ENCODE assay signal across 14 cellular contexts in genomic region chr19:43462383-43462782, GRCh38. TPM values are rescaled to one million over a fixed set of nuclear protein-coding genes. Genes with fewer than 3 reads are reported as not detected.
A peak's percentile ranks its signal among the peaks of the same experiment; 100 is the strongest.
DNase-seq lines count a peak whose midpoint lies in the region; ATAC-seq, FAIRE-seq and TF ChIP-seq lines count a peak whose summit lies in the region.
"Had no signal": no experiment of that assay in that cellular context is flagged by ENCODE, and none has a peak within 500 bp of the region (broad histone marks: within the 10 kb centered on the region; RNA-seq: fewer than 3 reads in every experiment).

No MANE protein-coding gene starts in this region.

- peak overlapping the region; percentile 89; the same call in 1 of the 2 replicates for H3K27ac Mint-ChIP-seq in GM23338
- no peak overlapping the region for H3K27ac Mint-ChIP-seq in activated naive CD8-positive, alpha-beta T cell treated with anti-CD3 and anti-CD28 coated beads, Interleukin-2, amount 10 ng/mL, durations not matched to agents 7 days and 5 days
- peak overlapping the region in 8 of 9 donors; percentile 15 to 100 (median 98) for H3K27ac Mint-ChIP-seq in naive thymus-derived CD4-positive, alpha-beta T cell

- no peak for FAIRE-seq in A549 (lab: Jason Lieb, UNC)
- FAIRE-seq: endometrium, GM12892 had no signal

- TF ChIP-seq EP300 in A549 (IDR thresholded peaks at IDR 0.05), result no peak

- no peaks in the 10 kb centered on the region for H3K79me2 ChIP-seq in GM23338 (replicated peaks; ENCODE audit: insufficient read depth)

- intact Hi-C loops in naive thymus-derived CD4-positive, alpha-beta T cell (cut with micrococcal nuclease), result loop anchor here in 1 of 2 donors (2.0 to 10.0 kb wide), 4 partner anchors 16 to 292 kb away; partner anchors contain the start of genes IRGQ, PINLYP, SMG9 and XRCC1

- POLR2A ChIA-PET in A549 (lab: Yijun Ruan, JAX), result interaction anchor here (1.6 kb wide), 1 partner anchor 70 kb away, joined by 8 read pairs; the partner anchor contains the start of gene ZNF575
- POLR2A ChIA-PET in activated naive CD8-positive, alpha-beta T cell treated with anti-CD3 and anti-CD28 coated beads, Interleukin-2, amount 10 ng/mL, durations not matched to agents 7 days and 5 days (lab: Charles Lee), result interaction anchor here (1.3 to 3.9 kb wide), 7 partner anchors 15 to 292 kb away, joined by 3 to 26 read pairs (median 7); partner anchors contain the start of genes ETHE1, PHLDB3, SMG9 and ZNF575
- POLR2A ChIA-PET in naive thymus-derived CD4-positive, alpha-beta T cell (lab: Charles Lee), result interaction anchor here (1.0 to 5.8 kb wide), 9 partner anchors 12 to 70 kb away, joined by 3 to 64 read pairs (median 9); partner anchors contain the start of genes PHLDB3 and ZNF575

- no peak overlapping the region for H3K27ac ChIP-seq in A549
- H3K27ac ChIP-seq in GM23338 (ENCODE audit: low read depth), result peak overlapping the region; percentile 83
- peak overlapping the region; percentile 92 for H3K27ac ChIP-seq in naive thymus-derived CD4-positive, alpha-beta T cell (ENCODE audit: low read depth, low read length)

- H3K9me3 Mint-ChIP-seq in GM23338, result no peaks in the 10 kb centered on the region
- no peaks in the 10 kb centered on the region for H3K9me3 Mint-ChIP-seq in activated naive CD8-positive, alpha-beta T cell treated with anti-CD3 and anti-CD28 coated beads, Interleukin-2, amount 10 ng/mL, durations not matched to agents 7 days and 5 days
- no peaks in the 10 kb centered on the region for H3K9me3 Mint-ChIP-seq in naive thymus-derived CD4-positive, alpha-beta T cell

- 78% methylated on average over 7 of the region's 7 CpGs for WGBS in A549 (ENCODE audit: missing lambda C conversion rate)

- TF ChIP-seq CTCF in A549 (IDR thresholded peaks at IDR 0.05) (no peak), GM23338 (conservative IDR thresholded peaks at IDR 0.05; ENCODE audit: low read depth in 2 of 2) (no peak)

- no peaks in the 10 kb centered on the region for H3K9me3 ChIP-seq in A549
- H3K9me3 ChIP-seq in naive thymus-derived CD4-positive, alpha-beta T cell (ENCODE audit: control insufficient read depth in 2 of 3, low read length in 3 of 3), result no peaks in the 10 kb centered on the region
- H3K9me3 ChIP-seq: heart right ventricle had no signal

- no peaks in the 10 kb centered on the region for H4K20me1 ChIP-seq in GM23338 (replicated peaks; ENCODE audit: insufficient read depth)

- peak overlapping the region; percentile 94 for H3K4me3 Mint-ChIP-seq in GM23338
- H3K4me3 Mint-ChIP-seq in activated naive CD8-positive, alpha-beta T cell treated with anti-CD3 and anti-CD28 coated beads, Interleukin-2, amount 10 ng/mL, durations not matched to agents 7 days and 5 days, result peak overlapping the region; percentile 3
- peak overlapping the region; percentile 87 to 99 (median 94) for H3K4me3 Mint-ChIP-seq in naive thymus-derived CD4-positive, alpha-beta T cell

- TF ChIP-seq POLR2A in A549 (IDR thresholded peaks at IDR 0.05; ENCODE audit: low read length), result no peak

- peaks cover 7% of the 10 kb centered on the region for H3K4me1 ChIP-seq in A549
- peaks cover 15% of the 10 kb centered on the region for H3K4me1 ChIP-seq in GM23338 (ENCODE audit: insufficient read depth)
- H3K4me1 ChIP-seq in naive thymus-derived CD4-positive, alpha-beta T cell (ENCODE audit: control insufficient read depth in 2 of 2, insufficient read depth in 2 of 2, low read length in 2 of 2), result peaks cover 6 to 7% of the 10 kb centered on the region in 2 donors

- CTCF ChIA-PET in A549 (lab: Yijun Ruan, JAX), result interaction anchor here (2.6 to 14.0 kb wide), 2 partner anchors 16 to 57 kb away, joined by 15 to 176 read pairs; no protein-coding TSS in a partner anchor
- CTCF ChIA-PET in naive thymus-derived CD4-positive, alpha-beta T cell (lab: Charles Lee), result interaction anchor here (2.0 to 5.2 kb wide), 3 partner anchors 14 to 134 kb away, joined by 8 to 31 read pairs (median 10); partner anchors contain the start of genes IRGQ and ZNF576

- H3K4me3 ChIP-seq in A549, result no peak overlapping the region
- H3K4me3 ChIP-seq in GM23338, result peak overlapping the region; percentile 89
- no peak overlapping the region for H3K4me3 ChIP-seq in naive thymus-derived CD4-positive, alpha-beta T cell (ENCODE audit: low read length)

- H3K9me2 ChIP-seq in GM23338 (ENCODE audit: insufficient read depth), result no peaks in the 10 kb centered on the region

- peak overlapping the region; percentile 82; the same call in 1 of the 3 replicates for H3K4me2 ChIP-seq in A549
- peak overlapping the region; percentile 87 for H3K4me2 ChIP-seq in GM23338

- peaks cover 8% of the 10 kb centered on the region for H3K4me1 Mint-ChIP-seq in GM23338
- peaks cover 9% of the 10 kb centered on the region for H3K4me1 Mint-ChIP-seq in activated naive CD8-positive, alpha-beta T cell treated with anti-CD3 and anti-CD28 coated beads, Interleukin-2, amount 10 ng/mL, durations not matched to agents 7 days and 5 days
- peaks cover 13 to 55% (median 41%) of the 10 kb centered on the region in 7 donors for H3K4me1 Mint-ChIP-seq in naive thymus-derived CD4-positive, alpha-beta T cell

- H3F3A ChIP-seq in GM23338 (replicated peaks; ENCODE audit: low read depth), result peaks cover 14% of the 10 kb centered on the region

- H3K36me3 ChIP-seq in GM23338 (ENCODE audit: insufficient read depth), result no peaks in the 10 kb centered on the region
- H3K36me3 ChIP-seq in naive thymus-derived CD4-positive, alpha-beta T cell (ENCODE audit: control insufficient read depth in 2 of 3, insufficient read depth in 3 of 3, low read length in 3 of 3), result no peaks in the 10 kb centered on the region
- H3K36me3 ChIP-seq: heart right ventricle had no signal

- H2AFZ ChIP-seq in GM23338, result peak overlapping the region; percentile 96

- no peaks in the 10 kb centered on the region for H3K36me3 Mint-ChIP-seq in GM23338 (ENCODE audit: low read depth)
- H3K36me3 Mint-ChIP-seq in activated naive CD8-positive, alpha-beta T cell treated with anti-CD3 and anti-CD28 coated beads, Interleukin-2, amount 10 ng/mL, durations not matched to agents 7 days and 5 days, result no peaks in the 10 kb centered on the region
- peaks cover 0 to 8% (median 0%) of the 10 kb centered on the region in 5 donors for H3K36me3 Mint-ChIP-seq in naive thymus-derived CD4-positive, alpha-beta T cell

- TF ChIP-seq RAD21 in A549 (conservative IDR thresholded peaks at IDR 0.05 in 1 of 2, IDR thresholded peaks at IDR 0.05 in 1 of 2), result no peak

- ATAC-seq in A549 (no peak), GM23338 (no peak), HG03439 (IDR thresholded peaks at IDR 0.05; ENCODE audit: unreplicated experiment) (no peak)
- no peak for ATAC-seq in activated naive CD8-positive, alpha-beta T cell treated with anti-CD3 and anti-CD28 coated beads, Interleukin-2, amount 10 ng/mL, durations not matched to agents 7 days and 5 days (ENCODE audit: low read depth)
- ATAC-seq in naive thymus-derived CD4-positive, alpha-beta T cell, result no peak

- DNase-seq in A549 (ENCODE audit: low read depth in 1 of 2, low spot score in 1 of 2) (no peak), GM23338 (ENCODE audit: low spot score) (no peak), C1 segment of cervical spinal cord (lab: John Stamatoyannopoulos, UW) (no peak), cerebellum (ENCODE audit: low spot score) (no peak), NCI-H774 (lab: John Stamatoyannopoulos, UW) (no peak)
- DNase-seq in activated naive CD8-positive, alpha-beta T cell treated with anti-CD3 and anti-CD28 coated beads, Interleukin-2, amount 10 ng/mL, durations not matched to agents 7 days and 5 days, result no peak
- DNase-seq in naive thymus-derived CD4-positive, alpha-beta T cell, result no peak
- DNase-seq: AML-193, heart right ventricle, MV-4-11 had no signal

- H3K27me3 ChIP-seq in GM23338 (ENCODE audit: insufficient read depth), result peaks cover 26% of the 10 kb centered on the region
- no peaks in the 10 kb centered on the region for H3K27me3 ChIP-seq in naive thymus-derived CD4-positive, alpha-beta T cell (ENCODE audit: control insufficient read depth in 2 of 2, insufficient read depth in 2 of 2, low read length in 2 of 2)

- H3K27me3 Mint-ChIP-seq in GM23338 (ENCODE audit: insufficient read depth, low read depth, poor library complexity), result peaks cover 14% of the 10 kb centered on the region
- H3K27me3 Mint-ChIP-seq in activated naive CD8-positive, alpha-beta T cell treated with anti-CD3 and anti-CD28 coated beads, Interleukin-2, amount 10 ng/mL, durations not matched to agents 7 days and 5 days, result no peaks in the 10 kb centered on the region
- peaks cover 0 to 2% (median 0%) of the 10 kb centered on the region in 5 donors for H3K27me3 Mint-ChIP-seq in naive thymus-derived CD4-positive, alpha-beta T cell

RNA-seq across cellular contexts. Expression of gene LYPD3, which starts 3.0 kb away (rescaled TPM):
- 0.43 and 0.78 TPM in 2 replicates for polyA plus RNA-seq in A549 (2011; rRNA removed)
- polyA plus RNA-seq in A549 (2012; cell fraction: cytosol; rRNA removed), result 0.89 and 1.3 TPM in 2 replicates
- 1.2 and 1.7 TPM in 2 replicates for polyA plus RNA-seq in A549 (2012; cell fraction: nucleus; rRNA removed)
- polyA plus RNA-seq in A549 (2017; fragmentation: RNase III; extraction: RNeasy Plus Mini Kit Qiagen cat#74134 plus additional on column Dnase treatment), result 0.27 to 0.69 TPM (median 0.33 TPM) in 3 replicates
- 0.25 and 0.39 TPM in 2 replicates for polyA minus RNA-seq in A549 (2011; rRNA and poly(A)+ RNA removed)
- 3.0 and 3.3 TPM in 2 replicates for total RNA-seq in GM23338 (2014; rRNA removed; shearing (Covaris generic))
- 4.1 and 4.6 TPM in 2 replicates for polyA plus RNA-seq in GM23338 (2016; fragmentation: Nextera tagmentation; extraction: Ambion mirVana)
- 1 to 10 TPM; 1.2 to 1.8 TPM for total RNA-seq in activated naive CD8-positive, alpha-beta T cell treated with anti-CD3 and anti-CD28 coated beads, Interleukin-2, amount 10 ng/mL, durations not matched to agents 7 days and 5 days
- 10 to 100 TPM in 1 of 5 experiments, 1 to 10 TPM in 4; 1.1 to 30.6 (median 6.1) TPM for total RNA-seq in naive thymus-derived CD4-positive, alpha-beta T cell
- 1 to 10 TPM; 6.5 to 9.1 TPM for polyA plus RNA-seq in naive thymus-derived CD4-positive, alpha-beta T cell
- total RNA-seq in cerebellum, result not detected

RNA-seq across cellular contexts. Expression of gene PHLDB3, which starts 42.2 kb away (rescaled TPM):
- polyA plus RNA-seq in A549 (2011; rRNA removed) (4.4 and 5.5 TPM in 2 replicates), A549 (2017; fragmentation: RNase III; extraction: RNeasy Plus Mini Kit Qiagen cat#74134 plus additional on column Dnase treatment) (10.1 to 12.0 TPM (median 12.0 TPM) in 3 replicates), GM23338 (2016; fragmentation: Nextera tagmentation; extraction: Ambion mirVana) (6.3 and 8.4 TPM in 2 replicates)
- polyA plus RNA-seq in A549 (2012; cell fraction: cytosol; rRNA removed), result 9.8 and 10.9 TPM in 2 replicates
- polyA plus RNA-seq in A549 (2012; cell fraction: nucleus; rRNA removed), result 16.5 and 16.6 TPM in 2 replicates
- 2.3 and 3.5 TPM in 2 replicates for polyA minus RNA-seq in A549 (2011; rRNA and poly(A)+ RNA removed)
- total RNA-seq in GM23338 (2014; rRNA removed; shearing (Covaris generic)), result 10.2 and 15.4 TPM in 2 replicates
- total RNA-seq in activated naive CD8-positive, alpha-beta T cell treated with anti-CD3 and anti-CD28 coated beads, Interleukin-2, amount 10 ng/mL, durations not matched to agents 7 days and 5 days, result 10 to 100 TPM; 19.8 to 22.1 TPM
- total RNA-seq in naive thymus-derived CD4-positive, alpha-beta T cell, result 10 to 100 TPM; 24.5 to 98.8 (median 43.3) TPM
- 1 to 10 TPM; 4.5 to 6.5 TPM for polyA plus RNA-seq in naive thymus-derived CD4-positive, alpha-beta T cell
- 5.0 TPM for total RNA-seq in cerebellum

RNA-seq across cellular contexts. Expression of gene TEX101, which starts 47.7 kb away (rescaled TPM):
- polyA plus RNA-seq in A549 (2011; rRNA removed) (not detected in 2 replicates), A549 (2017; fragmentation: RNase III; extraction: RNeasy Plus Mini Kit Qiagen cat#74134 plus additional on column Dnase treatment) (not detected in 3 replicates), GM23338 (2016; fragmentation: Nextera tagmentation; extraction: Ambion mirVana) (not detected in 2 replicates)
- not detected in 2 replicates for polyA plus RNA-seq in A549 (2012; cell fraction: cytosol; rRNA removed)
- polyA plus RNA-seq in A549 (2012; cell fraction: nucleus; rRNA removed), result not detected in 2 replicates
- not detected in 2 replicates for polyA minus RNA-seq in A549 (2011; rRNA and poly(A)+ RNA removed)
- not detected in 2 replicates for total RNA-seq in GM23338 (2014; rRNA removed; shearing (Covaris generic))
- not detected for total RNA-seq in activated naive CD8-positive, alpha-beta T cell treated with anti-CD3 and anti-CD28 coated beads, Interleukin-2, amount 10 ng/mL, durations not matched to agents 7 days and 5 days
- 1 to 10 TPM in 1 of 5 experiments, not detected in 4; 1.1 TPM for total RNA-seq in naive thymus-derived CD4-positive, alpha-beta T cell
- not detected for polyA plus RNA-seq in naive thymus-derived CD4-positive, alpha-beta T cell
- total RNA-seq in cerebellum, result not detected
- total RNA-seq: heart right ventricle; T-helper 1 cell treated with Interleukin-12 subunit alpha and Interleukin-12 subunit beta and Interleukin-4 antibody, amounts not matched to agents 30 ng/mL and 1 ng/mL, for 36 hours had no signal
- polyA plus RNA-seq: heart right ventricle had no signal

Comparison
In these comparisons a context has a peak if more than half of its experiments do, and no peak if none do; other contexts are left out.
1. H3K27ac ChIP-seq: peak in GM23338 (single experiment) and naive thymus-derived CD4-positive, alpha-beta T cell (single experiment); none in A549 (0 of 2).
2. H3K4me3 Mint-ChIP-seq: peak in every context shown above with its lines; median percentile 94 in GM23338; 94 in naive thymus-derived CD4-positive, alpha-beta T cell; 3 in activated naive CD8-positive, alpha-beta T cell treated with anti-CD3 and anti-CD28 coated beads, Interleukin-2, amount 10 ng/mL, durations not matched to agents 7 days and 5 days.